ENCODE assay signal across 10 cellular contexts in genomic region chr4:108029731-108030130, GRCh38. TPM values are rescaled to one million over a fixed set of nuclear protein-coding genes. Genes with fewer than 3 reads are reported as not detected.
DNase-seq lines count a peak whose midpoint lies in the region; ATAC-seq and TF ChIP-seq lines count a peak whose summit lies in the region.
"Had no signal": no experiment of that assay in that cellular context is flagged by ENCODE, and none has a peak within 500 bp of the region (broad histone marks: within the 10 kb centered on the region; RNA-seq: fewer than 3 reads in every experiment).

No MANE protein-coding gene starts in this region.

- H3K4me3 Mint-ChIP-seq in activated CD4-positive, alpha-beta memory T cell treated with anti-CD3 and anti-CD28 coated beads, Interleukin-2, amount 10 ng/mL, durations not matched to agents 7 days and 5 days, result no peak overlapping the region

- H3K9me3 Mint-ChIP-seq in activated CD4-positive, alpha-beta memory T cell treated with anti-CD3 and anti-CD28 coated beads, Interleukin-2, amount 10 ng/mL, durations not matched to agents 7 days and 5 days, result no peaks in the 10 kb centered on the region

- H3K27me3 Mint-ChIP-seq in activated CD4-positive, alpha-beta memory T cell treated with anti-CD3 and anti-CD28 coated beads, Interleukin-2, amount 10 ng/mL, durations not matched to agents 7 days and 5 days, result no peaks in the 10 kb centered on the region

- no peaks in the 10 kb centered on the region for H3K27me3 ChIP-seq in foreskin keratinocyte
- H3K27me3 ChIP-seq: gastroesophageal sphincter had no signal

- H3K27ac ChIP-seq in foreskin keratinocyte, result no peak overlapping the region
- H3K27ac ChIP-seq: gastroesophageal sphincter had no signal

- POLR2A ChIA-PET in activated CD4-positive, alpha-beta memory T cell treated with anti-CD3 and anti-CD28 coated beads, Interleukin-2, amount 10 ng/mL, durations not matched to agents 7 days and 5 days (lab: Charles Lee), result interaction anchor here (0.6 to 1.7 kb wide), 6 partner anchors 10 to 620 kb away, joined by 3 to 5 read pairs (median 3); partner anchors contain the start of genes OSTC and RPL34

- peak; percentile 1 for ATAC-seq in GM18907 (IDR thresholded peaks at IDR 0.05; ENCODE audit: unreplicated experiment)
- peak; percentile 30 for ATAC-seq in foreskin keratinocyte
- ATAC-seq in SK-N-SH treated with all-trans-retinoic acid at 6 μM for 48 hours, result no peak
- ATAC-seq in GM19455 (IDR thresholded peaks at IDR 0.05; ENCODE audit: unreplicated experiment), result no peak
- no peak for ATAC-seq in HG02588 (IDR thresholded peaks at IDR 0.05; ENCODE audit: unreplicated experiment)
- ATAC-seq: gastroesophageal sphincter had no signal

- H3K27ac Mint-ChIP-seq in activated CD4-positive, alpha-beta memory T cell treated with anti-CD3 and anti-CD28 coated beads, Interleukin-2, amount 10 ng/mL, durations not matched to agents 7 days and 5 days, result peak overlapping the region; percentile 19

- CTCF ChIA-PET in activated CD4-positive, alpha-beta memory T cell treated with anti-CD3 and anti-CD28 coated beads, Interleukin-2, amount 10 ng/mL, durations not matched to agents 7 days and 5 days (lab: Charles Lee), result interaction anchor here (1.1 to 3.2 kb wide), 10 partner anchors 10 to 545 kb away, joined by 3 to 22 read pairs (median 4); no protein-coding TSS in a partner anchor

- H3K4me1 Mint-ChIP-seq in activated CD4-positive, alpha-beta memory T cell treated with anti-CD3 and anti-CD28 coated beads, Interleukin-2, amount 10 ng/mL, durations not matched to agents 7 days and 5 days, result peaks cover 25% of the 10 kb centered on the region

- DNase-seq in AG20443 (ENCODE audit: low spot score) (peak; percentile 56), foreskin keratinocyte (no peak), GM10266 (ENCODE audit: extremely low spot score) (no peak)
- DNase-seq in activated CD4-positive, alpha-beta memory T cell treated with anti-CD3 and anti-CD28 coated beads, Interleukin-2, amount 10 ng/mL, durations not matched to agents 7 days and 5 days, result no peak
- DNase-seq: T1000 had no signal

- no peaks in the 10 kb centered on the region for H3K4me1 ChIP-seq in foreskin keratinocyte
- H3K4me1 ChIP-seq: gastroesophageal sphincter had no signal

- peaks cover 49% of the 10 kb centered on the region for H3K36me3 Mint-ChIP-seq in activated CD4-positive, alpha-beta memory T cell treated with anti-CD3 and anti-CD28 coated beads, Interleukin-2, amount 10 ng/mL, durations not matched to agents 7 days and 5 days (ENCODE audit: low read depth)

- TF ChIP-seq CTCF in foreskin keratinocyte (conservative IDR thresholded peaks at IDR 0.05), result no peak
- no peak for TF ChIP-seq CTCF in GM10266 (IDR thresholded peaks at IDR 0.05; ENCODE audit: control insufficient read depth, insufficient read depth, low read depth, missing control alignments)

TF ChIP-seq in SK-N-SH treated with all-trans-retinoic acid at 6 μM for 48 hours, 23 proteins besides CTCF, POLR2A, EP300 and RAD21:
- TF ChIP-seq RARB (CRISPR knock-in tag; IDR thresholded peaks at IDR 0.05) (no peak), ZFP3 (CRISPR knock-in tag; IDR thresholded peaks at IDR 0.05) (no peak), TCF4 (CRISPR knock-in tag; IDR thresholded peaks at IDR 0.05; ENCODE audit: borderline replicate concordance) (no peak), ESRRG (CRISPR knock-in tag; IDR thresholded peaks at IDR 0.05) (no peak), CSDC2 (CRISPR knock-in tag; IDR thresholded peaks at IDR 0.05) (no peak), GLIS3 (CRISPR knock-in tag; IDR thresholded peaks at IDR 0.05) (no peak), POU6F1 (CRISPR knock-in tag; IDR thresholded peaks at IDR 0.05; ENCODE audit: borderline replicate concordance, low read depth) (no peak), ZNF565 (CRISPR knock-in tag; conservative IDR thresholded peaks at IDR 0.05; ENCODE audit: low read depth) (no peak), ZFP30 (CRISPR knock-in tag; IDR thresholded peaks at IDR 0.05) (no peak), ISL1 (CRISPR knock-in tag; IDR thresholded peaks at IDR 0.05) (no peak), ZNF8 (CRISPR knock-in tag; IDR thresholded peaks at IDR 0.05) (no peak)
- TF ChIP-seq, protein P1, sequence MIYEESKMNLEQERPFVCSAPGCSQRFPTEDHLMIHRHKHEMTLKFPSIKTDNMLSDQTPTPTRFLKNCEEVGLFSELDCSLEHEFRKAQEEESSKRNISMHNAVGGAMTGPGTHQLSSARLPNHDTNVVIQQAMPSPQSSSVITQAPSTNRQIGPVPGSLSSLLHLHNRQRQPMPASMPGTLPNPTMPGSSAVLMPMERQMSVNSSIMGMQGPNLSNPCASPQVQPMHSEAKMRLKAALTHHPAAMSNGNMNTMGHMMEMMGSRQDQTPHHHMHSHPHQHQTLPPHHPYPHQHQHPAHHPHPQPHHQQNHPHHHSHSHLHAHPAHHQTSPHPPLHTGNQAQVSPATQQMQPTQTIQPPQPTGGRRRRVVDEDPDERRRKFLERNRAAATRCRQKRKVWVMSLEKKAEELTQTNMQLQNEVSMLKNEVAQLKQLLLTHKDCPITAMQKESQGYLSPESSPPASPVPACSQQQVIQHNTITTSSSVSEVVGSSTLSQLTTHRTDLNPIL (CRISPR knock-in tag; IDR thresholded peaks at IDR 0.05; ENCODE audit: low read depth), result no peak
- TF ChIP-seq, protein P2, sequence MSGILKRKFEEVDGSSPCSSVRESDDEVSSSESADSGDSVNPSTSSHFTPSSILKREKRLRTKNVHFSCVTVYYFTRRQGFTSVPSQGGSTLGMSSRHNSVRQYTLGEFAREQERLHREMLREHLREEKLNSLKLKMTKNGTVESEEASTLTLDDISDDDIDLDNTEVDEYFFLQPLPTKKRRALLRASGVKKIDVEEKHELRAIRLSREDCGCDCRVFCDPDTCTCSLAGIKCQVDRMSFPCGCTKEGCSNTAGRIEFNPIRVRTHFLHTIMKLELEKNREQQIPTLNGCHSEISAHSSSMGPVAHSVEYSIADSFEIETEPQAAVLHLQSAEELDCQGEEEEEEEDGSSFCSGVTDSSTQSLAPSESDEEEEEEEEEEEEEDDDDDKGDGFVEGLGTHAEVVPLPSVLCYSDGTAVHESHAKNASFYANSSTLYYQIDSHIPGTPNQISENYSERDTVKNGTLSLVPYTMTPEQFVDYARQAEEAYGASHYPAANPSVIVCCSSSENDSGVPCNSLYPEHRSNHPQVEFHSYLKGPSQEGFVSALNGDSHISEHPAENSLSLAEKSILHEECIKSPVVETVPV (CRISPR knock-in tag; IDR thresholded peaks at IDR 0.05), result no peak
- TF ChIP-seq, protein P3, sequence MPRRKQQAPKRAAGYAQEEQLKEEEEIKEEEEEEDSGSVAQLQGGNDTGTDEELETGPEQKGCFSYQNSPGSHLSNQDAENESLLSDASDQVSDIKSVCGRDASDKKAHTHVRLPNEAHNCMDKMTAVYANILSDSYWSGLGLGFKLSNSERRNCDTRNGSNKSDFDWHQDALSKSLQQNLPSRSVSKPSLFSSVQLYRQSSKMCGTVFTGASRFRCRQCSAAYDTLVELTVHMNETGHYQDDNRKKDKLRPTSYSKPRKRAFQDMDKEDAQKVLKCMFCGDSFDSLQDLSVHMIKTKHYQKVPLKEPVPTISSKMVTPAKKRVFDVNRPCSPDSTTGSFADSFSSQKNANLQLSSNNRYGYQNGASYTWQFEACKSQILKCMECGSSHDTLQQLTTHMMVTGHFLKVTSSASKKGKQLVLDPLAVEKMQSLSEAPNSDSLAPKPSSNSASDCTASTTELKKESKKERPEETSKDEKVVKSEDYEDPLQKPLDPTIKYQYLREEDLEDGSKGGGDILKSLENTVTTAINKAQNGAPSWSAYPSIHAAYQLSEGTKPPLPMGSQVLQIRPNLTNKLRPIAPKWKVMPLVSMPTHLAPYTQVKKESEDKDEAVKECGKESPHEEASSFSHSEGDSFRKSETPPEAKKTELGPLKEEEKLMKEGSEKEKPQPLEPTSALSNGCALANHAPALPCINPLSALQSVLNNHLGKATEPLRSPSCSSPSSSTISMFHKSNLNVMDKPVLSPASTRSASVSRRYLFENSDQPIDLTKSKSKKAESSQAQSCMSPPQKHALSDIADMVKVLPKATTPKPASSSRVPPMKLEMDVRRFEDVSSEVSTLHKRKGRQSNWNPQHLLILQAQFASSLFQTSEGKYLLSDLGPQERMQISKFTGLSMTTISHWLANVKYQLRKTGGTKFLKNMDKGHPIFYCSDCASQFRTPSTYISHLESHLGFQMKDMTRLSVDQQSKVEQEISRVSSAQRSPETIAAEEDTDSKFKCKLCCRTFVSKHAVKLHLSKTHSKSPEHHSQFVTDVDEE (CRISPR knock-in tag; IDR thresholded peaks at IDR 0.05), result no peak

RNA-seq across cellular contexts. Expression of gene HADH, which starts 40.0 kb away (rescaled TPM):
- total RNA-seq in activated CD4-positive, alpha-beta memory T cell treated with anti-CD3 and anti-CD28 coated beads, Interleukin-2, amount 10 ng/mL, durations not matched to agents 7 days and 5 days, result 10 to 100 TPM; 38.0 to 38.6 TPM
- total RNA-seq in foreskin keratinocyte, result 35.8 and 44.0 TPM in 2 replicates
- polyA plus RNA-seq in foreskin keratinocyte, result 39.9 and 55.6 TPM in 2 replicates

Comparison
In these comparisons a context has a peak if more than half of its experiments do, and no peak if none do; other contexts are left out.
1. ATAC-seq: peak in GM18907 (single experiment) and foreskin keratinocyte (single experiment); none in SK-N-SH treated with all-trans-retinoic acid at 6 μM for 48 hours (single experiment), GM19455 (single experiment) and HG02588 (single experiment).